Comparison of ENCODE assay signal across 17 cellular contexts in the genomic region with DNA sequence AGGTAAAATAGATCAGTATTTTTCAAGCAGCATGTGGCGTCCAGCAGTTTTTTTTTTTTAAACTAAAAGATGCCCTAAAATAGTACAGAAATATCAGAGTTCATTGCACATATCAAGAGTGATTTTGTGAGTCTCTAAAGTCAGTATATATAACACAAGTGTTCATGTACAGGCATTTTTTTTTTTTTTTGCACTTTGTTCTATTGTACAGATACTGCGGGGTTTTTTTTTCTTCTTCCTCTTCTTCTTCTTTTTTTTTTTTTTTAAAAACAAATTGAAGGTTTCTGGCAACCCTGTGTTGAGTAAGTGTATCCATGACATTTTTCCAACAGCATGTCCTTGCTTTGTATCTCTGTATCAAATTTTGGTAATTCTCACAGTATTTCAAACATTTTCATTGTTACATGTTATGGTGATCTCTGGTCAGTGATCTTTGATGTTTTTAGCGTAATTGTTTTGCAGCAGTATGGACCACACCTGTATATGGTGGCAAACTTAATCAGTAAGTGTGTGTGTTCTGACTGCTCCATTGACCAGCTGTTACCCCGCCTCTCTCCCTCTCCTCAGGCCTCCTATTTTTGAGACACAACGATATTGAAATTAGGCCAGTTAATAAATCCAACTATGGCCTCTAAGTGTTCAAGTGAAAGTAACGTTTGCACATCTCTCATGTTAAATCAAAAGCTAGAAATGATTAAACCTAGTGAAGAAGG.
DNase-seq lines count a peak whose midpoint lies in the region; ATAC-seq and TF ChIP-seq lines count a peak whose summit lies in the region.
"Had no signal": no experiment of that assay in that cellular context is flagged by ENCODE, and none has a peak within 500 bp of the region (broad histone marks: within the 10 kb centered on the region; RNA-seq: fewer than 3 reads in every experiment).

No MANE protein-coding gene starts in this region.

- no peak overlapping the region for H3K9ac ChIP-seq in mucosa of rectum (ENCODE audit: low read depth in 1 of 2, low read length in 2 of 2)

- H3K9me3 Mint-ChIP-seq in activated B cell treated with CpG ODN at 0.5 μM for 24 hours: no peaks in the 10 kb centered on the region
- no peaks in the 10 kb centered on the region for H3K9me3 Mint-ChIP-seq in activated T-cell treated with anti-CD3 and anti-CD28 coated beads, Interleukin-2, amount 50 U/mL, for 24 hours
- H3K9me3 Mint-ChIP-seq in T-helper 2 cell treated with Interferon-gamma antibody and Interleukin-4, amounts not matched to agents 5 μg/mL and 100 μg/mL, for 36 hours: no peaks in the 10 kb centered on the region
- H3K9me3 Mint-ChIP-seq: activated CD8-positive, alpha-beta T cell treated with anti-CD3 and anti-CD28 coated beads for 36 hours; activated T-cell treated with anti-CD3 and anti-CD28 coated beads, Interleukin-2, amount 50 U/mL, for 72 hours; neural crest cell; stimulated activated naive CD8-positive, alpha-beta T cell treated with anti-CD3 and anti-CD28 coated beads, Interleukin-15, amount 100 ng/mL, for 72 hours had no signal

- TF ChIP-seq CTCF in HEK293 (tag by site-specific recombination; IDR thresholded peaks at IDR 0.05): no peak
- TF ChIP-seq CTCF in activated B cell treated with CpG ODN at 0.5 μM for 24 hours (IDR thresholded peaks at IDR 0.05): no peak

- 78% methylated on average over 6 of the region's 6 CpGs for WGBS in thymus

- H3K36me3 Mint-ChIP-seq in activated B cell treated with CpG ODN at 0.5 μM for 24 hours (ENCODE audit: low read depth): peaks cover 10% of the 10 kb centered on the region
- H3K36me3 Mint-ChIP-seq in activated T-cell treated with anti-CD3 and anti-CD28 coated beads, Interleukin-2, amount 50 U/mL, for 24 hours (ENCODE audit: low read depth): no peaks in the 10 kb centered on the region
- H3K36me3 Mint-ChIP-seq in T-helper 2 cell treated with Interferon-gamma antibody and Interleukin-4, amounts not matched to agents 5 μg/mL and 100 μg/mL, for 36 hours (ENCODE audit: low read depth): no peaks in the 10 kb centered on the region

- H3K4me1 ChIP-seq in HEK293 (ENCODE audit: control insufficient read depth, insufficient read depth, low read length) (peaks cover 44% of the 10 kb centered on the region), mucosa of rectum (ENCODE audit: control insufficient read depth in 2 of 2, insufficient read depth in 2 of 2, low read length in 2 of 2) (peaks cover 40 to 60% of the 10 kb centered on the region in 2 donors), thymus (ENCODE audit: control insufficient read depth, insufficient read depth, low read length) (peaks cover 61% of the 10 kb centered on the region)

- H3K4me1 Mint-ChIP-seq in activated B cell treated with CpG ODN at 0.5 μM for 24 hours: peaks cover 96% of the 10 kb centered on the region
- peaks cover 18% of the 10 kb centered on the region for H3K4me1 Mint-ChIP-seq in activated T-cell treated with anti-CD3 and anti-CD28 coated beads, Interleukin-2, amount 50 U/mL, for 24 hours (ENCODE audit: low read depth)
- H3K4me1 Mint-ChIP-seq in T-helper 2 cell treated with Interferon-gamma antibody and Interleukin-4, amounts not matched to agents 5 μg/mL and 100 μg/mL, for 36 hours (ENCODE audit: low read depth): peaks cover 12% of the 10 kb centered on the region

- DNase-seq in activated B cell treated with CpG ODN at 0.5 μM for 24 hours (no peak), inferior parietal cortex (ENCODE audit: extremely low spot score) (no peak)
- DNase-seq in activated T-cell treated with anti-CD3 and anti-CD28 coated beads, Interleukin-2, amount 50 U/mL, for 24 hours: no peak
- DNase-seq in T-helper 2 cell treated with Interferon-gamma antibody and Interleukin-4, amounts not matched to agents 5 μg/mL and 100 μg/mL, for 36 hours (ENCODE audit: low spot score): no peak
- DNase-seq: activated CD8-positive, alpha-beta T cell treated with anti-CD3 and anti-CD28 coated beads for 36 hours; activated T-cell treated with anti-CD3 and anti-CD28 coated beads, Interleukin-2, amount 50 U/mL, for 72 hours; BE2C; effector CD8-positive, alpha-beta T cell; NCI-H2081; NCI-H524 treated with DMSO at 0.1 percent for 48 hours; PC-3; stimulated activated CD4-positive, alpha-beta T cell treated with anti-CD3 and anti-CD28 coated beads, Interleukin-15, amount 100 ng/mL, for 24 hours; stimulated activated naive CD8-positive, alpha-beta T cell treated with anti-CD3 and anti-CD28 coated beads, Interleukin-15, amount 100 ng/mL, for 72 hours had no signal

- intact Hi-C loops in activated B cell treated with CpG ODN at 0.5 μM for 24 hours (cut with micrococcal nuclease): loop anchor here (1.0 kb wide), 3 partner anchors 8 to 14 kb away; no protein-coding TSS in a partner anchor

- no peaks in the 10 kb centered on the region for H3K36me3 ChIP-seq in HEK293 (ENCODE audit: control insufficient read depth in 2 of 2, insufficient read depth in 1 of 2, low read length in 2 of 2)
- no peaks in the 10 kb centered on the region for H3K36me3 ChIP-seq in mucosa of rectum (ENCODE audit: control insufficient read depth in 2 of 2, insufficient read depth in 2 of 2, low read length in 2 of 2)
- H3K36me3 ChIP-seq in thymus (ENCODE audit: control insufficient read depth, insufficient read depth): no peaks in the 10 kb centered on the region
- H3K36me3 ChIP-seq: BE2C had no signal

- H3K4me3 ChIP-seq in HEK293 (ENCODE audit: low read depth, low read length): no peak overlapping the region
- no peak overlapping the region for H3K4me3 ChIP-seq in mucosa of rectum (ENCODE audit: low read length in 2 of 2)
- H3K4me3 ChIP-seq in thymus (ENCODE audit: low read length): no peak overlapping the region

- ATAC-seq in activated B cell treated with CpG ODN at 0.5 μM for 24 hours (ENCODE audit: low read depth): no peak
- ATAC-seq: activated CD8-positive, alpha-beta T cell treated with anti-CD3 and anti-CD28 coated beads for 36 hours; activated T-cell treated with anti-CD3 and anti-CD28 coated beads, Interleukin-2, amount 50 U/mL, for 72 hours; stimulated activated naive CD8-positive, alpha-beta T cell treated with anti-CD3 and anti-CD28 coated beads, Interleukin-15, amount 100 ng/mL, for 72 hours had no signal

- no peaks in the 10 kb centered on the region for H3K27me3 Mint-ChIP-seq in activated B cell treated with CpG ODN at 0.5 μM for 24 hours
- H3K27me3 Mint-ChIP-seq in activated T-cell treated with anti-CD3 and anti-CD28 coated beads, Interleukin-2, amount 50 U/mL, for 24 hours: peaks cover 40% of the 10 kb centered on the region
- H3K27me3 Mint-ChIP-seq in T-helper 2 cell treated with Interferon-gamma antibody and Interleukin-4, amounts not matched to agents 5 μg/mL and 100 μg/mL, for 36 hours (ENCODE audit: low read depth): peaks cover 18% of the 10 kb centered on the region

- POLR2A ChIA-PET in HEK293 (lab: Yijun Ruan, JAX): no interaction called here
- POLR2A ChIA-PET in activated B cell treated with CpG ODN at 0.5 μM for 24 hours (lab: Charles Lee): interaction anchor here (1.3 kb wide), 1 partner anchor 11 kb away, joined by 4 read pairs; no protein-coding TSS in a partner anchor

- CTCF ChIA-PET in HEK293 (lab: Yijun Ruan, JAX) (interaction anchor here (1.0 to 2.3 kb wide), 3 partner anchors 8 to 78 kb away, joined by 3 to 8 read pairs (median 3); partner anchors contain the start of gene TRIO), activated B cell treated with CpG ODN at 0.5 μM for 24 hours (lab: Charles Lee) (no interaction called here)

- H3K27ac ChIP-seq in HEK293 (ENCODE audit: extremely low read depth, low read depth, low read length) (no peak overlapping the region), mucosa of rectum (ENCODE audit: low read depth in 2 of 2, low read length in 2 of 2) (peak overlapping the region; percentile 68 to 78), thymus (ENCODE audit: low read depth) (peak overlapping the region; percentile 9)

- H3K27me3 ChIP-seq in mucosa of rectum (ENCODE audit: control insufficient read depth in 2 of 2, insufficient read depth in 2 of 2, low read length in 2 of 2) (no peaks in the 10 kb centered on the region), thymus (ENCODE audit: control insufficient read depth, insufficient read depth) (no peaks in the 10 kb centered on the region)
- H3K27me3 ChIP-seq: BE2C had no signal

- peak overlapping the region; percentile 59 for H3K27ac Mint-ChIP-seq in activated B cell treated with CpG ODN at 0.5 μM for 24 hours
- H3K27ac Mint-ChIP-seq in activated T-cell treated with anti-CD3 and anti-CD28 coated beads, Interleukin-2, amount 50 U/mL, for 24 hours: no peak overlapping the region
- H3K27ac Mint-ChIP-seq in T-helper 2 cell treated with Interferon-gamma antibody and Interleukin-4, amounts not matched to agents 5 μg/mL and 100 μg/mL, for 36 hours: no peak overlapping the region
- H3K27ac Mint-ChIP-seq: activated CD8-positive, alpha-beta T cell treated with anti-CD3 and anti-CD28 coated beads for 36 hours; activated T-cell treated with anti-CD3 and anti-CD28 coated beads, Interleukin-2, amount 50 U/mL, for 72 hours; stimulated activated naive CD8-positive, alpha-beta T cell treated with anti-CD3 and anti-CD28 coated beads, Interleukin-15, amount 100 ng/mL, for 72 hours had no signal

- no peaks in the 10 kb centered on the region for H3K9me3 ChIP-seq in HEK293 (ENCODE audit: control insufficient read depth, insufficient read depth, low read depth, low read length)
- no peaks in the 10 kb centered on the region for H3K9me3 ChIP-seq in mucosa of rectum (ENCODE audit: control insufficient read depth in 2 of 2, low read length in 2 of 2)
- H3K9me3 ChIP-seq in thymus (ENCODE audit: control insufficient read depth): no peaks in the 10 kb centered on the region
- H3K9me3 ChIP-seq: BE2C had no signal

- peak overlapping the region; percentile 44 for H3K4me3 Mint-ChIP-seq in activated B cell treated with CpG ODN at 0.5 μM for 24 hours
- H3K4me3 Mint-ChIP-seq in activated T-cell treated with anti-CD3 and anti-CD28 coated beads, Interleukin-2, amount 50 U/mL, for 24 hours: no peak overlapping the region
- no peak overlapping the region for H3K4me3 Mint-ChIP-seq in T-helper 2 cell treated with Interferon-gamma antibody and Interleukin-4, amounts not matched to agents 5 μg/mL and 100 μg/mL, for 36 hours
- H3K4me3 Mint-ChIP-seq: activated CD8-positive, alpha-beta T cell treated with anti-CD3 and anti-CD28 coated beads for 36 hours; activated T-cell treated with anti-CD3 and anti-CD28 coated beads, Interleukin-2, amount 50 U/mL, for 72 hours; neural crest cell; stimulated activated naive CD8-positive, alpha-beta T cell treated with anti-CD3 and anti-CD28 coated beads, Interleukin-15, amount 100 ng/mL, for 72 hours had no signal

TF ChIP-seq in HEK293, 187 proteins besides CTCF, POLR2A, EP300 and RAD21 (continues in another document):
- no peak for TF ChIP-seq ZNF558 (tag by site-specific recombination; IDR thresholded peaks at IDR 0.05)
